In genomic region chr3:95197661-95198060, GRCh38 we compare ENCODE assay signal across 31 cellular contexts.
"Had no signal": no experiment of that assay in that cellular context is flagged by ENCODE, and none has a peak within 500 bp of the region (broad histone marks: within the 10 kb centered on the region; RNA-seq: fewer than 3 reads in every experiment).

No MANE protein-coding gene starts in this region.

- H3K27ac Mint-ChIP-seq: activated CD4-positive, alpha-beta memory T cell treated with anti-CD3 and anti-CD28 coated beads for 36 hours; activated CD4-positive, alpha-beta T cell treated with anti-CD3 and anti-CD28 coated beads for 36 hours; activated CD4-positive, alpha-beta T cell treated with anti-CD3 and anti-CD28 coated beads, Interleukin-2, amount 10 ng/mL, durations not matched to agents 24 days and 14 days; activated CD8-positive, alpha-beta memory T cell treated with anti-CD3 and anti-CD28 coated beads, Interleukin-2, amount 10 ng/mL, durations not matched to agents 7 days and 5 days; activated CD8-positive, alpha-beta T cell treated with anti-CD3 and anti-CD28 coated beads, Interleukin-2, amount 10 ng/mL, durations not matched to agents 7 days and 5 days; activated naive CD8-positive, alpha-beta T cell; activated naive CD8-positive, alpha-beta T cell treated with anti-CD3 and anti-CD28 coated beads, Interleukin-2, amount 50 U/mL, for 24 hours; activated T-helper 1 cell treated with anti-CD3 and anti-CD28 coated beads, Interleukin-12 subunit alpha, Interleukin-12 subunit beta, Interleukin-2, Interleukin-4 antibody, amounts not matched to agents 30 ng/mL and 10 ng/mL and 1 ng/mL, durations not matched to agents 14 hours and 24 hours and 36 hours; activated T-helper 2 cell treated with anti-CD3 and anti-CD28 coated beads, Interferon-gamma antibody, Interleukin-2, Interleukin-4, amounts not matched to agents 10 μg/mL and 5 μg/mL and 100 μg/mL, durations not matched to agents 14 hours and 24 hours and 36 hours; brain had no signal

- H3K4me1 ChIP-seq: adrenal gland, ascending aorta, breast epithelium, colonic mucosa, esophagus squamous epithelium, heart left ventricle had no signal

- H3K4me1 Mint-ChIP-seq: activated CD4-positive, alpha-beta T cell treated with anti-CD3 and anti-CD28 coated beads for 36 hours; activated CD4-positive, alpha-beta T cell treated with anti-CD3 and anti-CD28 coated beads, Interleukin-2, amount 10 ng/mL, durations not matched to agents 24 days and 14 days; activated CD8-positive, alpha-beta memory T cell treated with anti-CD3 and anti-CD28 coated beads, Interleukin-2, amount 10 ng/mL, durations not matched to agents 7 days and 5 days; activated naive CD8-positive, alpha-beta T cell treated with anti-CD3 and anti-CD28 coated beads, Interleukin-2, amount 50 U/mL, for 24 hours; brain had no signal

- H3K9me3 ChIP-seq: adrenal gland, ascending aorta, breast epithelium, colonic mucosa, esophagus squamous epithelium had no signal

- DNase-seq: activated CD4-positive, alpha-beta memory T cell treated with anti-CD3 and anti-CD28 coated beads for 36 hours; activated CD4-positive, alpha-beta T cell treated with anti-CD3 and anti-CD28 coated beads for 36 hours; activated CD4-positive, alpha-beta T cell treated with anti-CD3 and anti-CD28 coated beads, Interleukin-2, amount 10 ng/mL, durations not matched to agents 24 days and 14 days; activated CD4-positive, CD25-positive, alpha-beta regulatory T cell; activated CD4-positive, CD25-positive, alpha-beta regulatory T cell treated with anti-CD3 and anti-CD28 coated beads, Interleukin-2, amount 50 U/mL, for 72 hours; activated CD8-positive, alpha-beta memory T cell treated with anti-CD3 and anti-CD28 coated beads, Interleukin-2, amount 10 ng/mL, durations not matched to agents 7 days and 5 days; activated CD8-positive, alpha-beta memory T cell treated with anti-CD3 and anti-CD28 coated beads, Interleukin-2, amount 50 U/mL, for 4 hours; activated CD8-positive, alpha-beta T cell treated with anti-CD3 and anti-CD28 coated beads, Interleukin-2, amount 10 ng/mL, durations not matched to agents 7 days and 5 days; activated gamma-delta T cell; activated naive CD4-positive, alpha-beta T cell; activated naive CD4-positive, alpha-beta T cell treated with anti-CD3 and anti-CD28 coated beads, Interleukin-2, amount 50 U/mL, for 16 hours; activated naive CD8-positive, alpha-beta T cell treated with anti-CD3 and anti-CD28 coated beads, Interleukin-2, amount 50 U/mL, for 24 hours; activated T-cell treated with anti-CD3 and anti-CD28 coated beads, Interleukin-2, amount 50 U/mL, for 1 hour; activated T-cell treated with anti-CD3 and anti-CD28 coated beads, Interleukin-2, amount 50 U/mL, for 48 hours; adrenal gland; central memory CD4-positive, alpha-beta T cell; cerebellar nuclear complex; colonic mucosa; effector CD8-positive, alpha-beta T cell; esophagus squamous epithelium; foreskin fibroblast; glutamatergic neuron; heart left ventricle; T-helper 2 cell had no signal

- ATAC-seq: activated CD4-positive, alpha-beta T cell treated with anti-CD3 and anti-CD28 coated beads for 36 hours; activated CD8-positive, alpha-beta memory T cell treated with anti-CD3 and anti-CD28 coated beads, Interleukin-2, amount 10 ng/mL, durations not matched to agents 7 days and 5 days; activated CD8-positive, alpha-beta T cell treated with anti-CD3 and anti-CD28 coated beads, Interleukin-2, amount 10 ng/mL, durations not matched to agents 7 days and 5 days; activated naive CD8-positive, alpha-beta T cell treated with anti-CD3 and anti-CD28 coated beads, Interleukin-2, amount 50 U/mL, for 24 hours; heart left ventricle had no signal

- H3K27me3 Mint-ChIP-seq: activated CD4-positive, alpha-beta memory T cell treated with anti-CD3 and anti-CD28 coated beads for 36 hours; activated CD4-positive, alpha-beta T cell treated with anti-CD3 and anti-CD28 coated beads for 36 hours; activated CD4-positive, alpha-beta T cell treated with anti-CD3 and anti-CD28 coated beads, Interleukin-2, amount 10 ng/mL, durations not matched to agents 24 days and 14 days; activated CD8-positive, alpha-beta memory T cell treated with anti-CD3 and anti-CD28 coated beads, Interleukin-2, amount 10 ng/mL, durations not matched to agents 7 days and 5 days; activated naive CD8-positive, alpha-beta T cell; activated naive CD8-positive, alpha-beta T cell treated with anti-CD3 and anti-CD28 coated beads, Interleukin-2, amount 50 U/mL, for 24 hours; brain had no signal

- H3K27me3 ChIP-seq: adrenal gland, ascending aorta, breast epithelium, cardiac muscle cell, colonic mucosa, esophagus squamous epithelium, heart left ventricle had no signal

- H3K36me3 ChIP-seq: adrenal gland, ascending aorta, breast epithelium, cardiac muscle cell, colonic mucosa, esophagus squamous epithelium, heart left ventricle had no signal

- H3K36me3 Mint-ChIP-seq: activated CD4-positive, alpha-beta memory T cell treated with anti-CD3 and anti-CD28 coated beads for 36 hours; activated CD8-positive, alpha-beta memory T cell treated with anti-CD3 and anti-CD28 coated beads, Interleukin-2, amount 10 ng/mL, durations not matched to agents 7 days and 5 days; activated naive CD8-positive, alpha-beta T cell; brain had no signal

- H3K4me3 Mint-ChIP-seq: activated CD4-positive, alpha-beta memory T cell treated with anti-CD3 and anti-CD28 coated beads for 36 hours; activated CD4-positive, alpha-beta T cell treated with anti-CD3 and anti-CD28 coated beads for 36 hours; activated CD4-positive, alpha-beta T cell treated with anti-CD3 and anti-CD28 coated beads, Interleukin-2, amount 10 ng/mL, durations not matched to agents 24 days and 14 days; activated CD8-positive, alpha-beta memory T cell treated with anti-CD3 and anti-CD28 coated beads, Interleukin-2, amount 10 ng/mL, durations not matched to agents 7 days and 5 days; activated CD8-positive, alpha-beta T cell treated with anti-CD3 and anti-CD28 coated beads, Interleukin-2, amount 10 ng/mL, durations not matched to agents 7 days and 5 days; activated naive CD8-positive, alpha-beta T cell; activated naive CD8-positive, alpha-beta T cell treated with anti-CD3 and anti-CD28 coated beads, Interleukin-2, amount 50 U/mL, for 24 hours; activated T-helper 1 cell treated with anti-CD3 and anti-CD28 coated beads, Interleukin-12 subunit alpha, Interleukin-12 subunit beta, Interleukin-2, Interleukin-4 antibody, amounts not matched to agents 30 ng/mL and 10 ng/mL and 1 ng/mL, durations not matched to agents 14 hours and 24 hours and 36 hours; brain had no signal

- H3K9me3 Mint-ChIP-seq: activated CD4-positive, alpha-beta T cell treated with anti-CD3 and anti-CD28 coated beads, Interleukin-2, amount 10 ng/mL, durations not matched to agents 24 days and 14 days had no signal

- H3K4me3 ChIP-seq: adrenal gland, ascending aorta, breast epithelium, cardiac muscle cell, colonic mucosa, esophagus squamous epithelium, heart left ventricle had no signal
